8 cellular contexts compared by ENCODE assay signal in genomic region chr1:2411801-2412394, GRCh38.
DNase-seq lines count a peak whose midpoint lies in the region; ATAC-seq lines count a peak whose summit lies in the region.

No MANE protein-coding gene starts in this region.

- peak; percentile 24 for ATAC-seq in GM21381 (IDR thresholded peaks at IDR 0.05; ENCODE audit: unreplicated experiment)
- ATAC-seq in HG03565 (IDR thresholded peaks at IDR 0.05; ENCODE audit: unreplicated experiment): peak; percentile 23
- ATAC-seq in stimulated activated naive CD8-positive, alpha-beta T cell treated with anti-CD3 and anti-CD28 coated beads, Interleukin-15, amount 100 ng/mL, for 72 hours: peak; percentile 24

- DNase-seq in ELR (ENCODE audit: low read depth) (peak; percentile 41), islet precursor cell (peak; percentile 70), NCI-H187 treated with DMSO at 0.1 percent for 48 hours (lab: John Stamatoyannopoulos, UW) (no peak), NCI-H1105 treated with DMSO at 0.1 percent for 48 hours (lab: John Stamatoyannopoulos, UW) (no peak)
- DNase-seq in stimulated activated naive CD8-positive, alpha-beta T cell treated with anti-CD3 and anti-CD28 coated beads, Interleukin-15, amount 100 ng/mL, for 72 hours: no peak

- H3K9me3 Mint-ChIP-seq in activated naive CD8-positive, alpha-beta T cell (ENCODE audit: low read depth): no peaks in the 10 kb centered on the region
- H3K9me3 Mint-ChIP-seq in stimulated activated naive CD8-positive, alpha-beta T cell treated with anti-CD3 and anti-CD28 coated beads, Interleukin-15, amount 100 ng/mL, for 72 hours: no peaks in the 10 kb centered on the region

- peak overlapping the region; percentile 87 for H3K27ac Mint-ChIP-seq in activated naive CD8-positive, alpha-beta T cell
- H3K27ac Mint-ChIP-seq in stimulated activated naive CD8-positive, alpha-beta T cell treated with anti-CD3 and anti-CD28 coated beads, Interleukin-15, amount 100 ng/mL, for 72 hours: peak overlapping the region; percentile 82 to 97

- no peaks in the 10 kb centered on the region for H3K27me3 Mint-ChIP-seq in activated naive CD8-positive, alpha-beta T cell
- H3K27me3 Mint-ChIP-seq in stimulated activated naive CD8-positive, alpha-beta T cell treated with anti-CD3 and anti-CD28 coated beads, Interleukin-15, amount 100 ng/mL, for 72 hours: no peaks in the 10 kb centered on the region

- no peaks in the 10 kb centered on the region for H3K36me3 Mint-ChIP-seq in activated naive CD8-positive, alpha-beta T cell

- H3K4me1 Mint-ChIP-seq in activated naive CD8-positive, alpha-beta T cell (ENCODE audit: low read depth): peaks cover 27% of the 10 kb centered on the region
- H3K4me1 Mint-ChIP-seq in stimulated activated naive CD8-positive, alpha-beta T cell treated with anti-CD3 and anti-CD28 coated beads, Interleukin-15, amount 100 ng/mL, for 72 hours: peaks cover 62% of the 10 kb centered on the region

- peak overlapping the region; percentile 90 for H3K4me3 Mint-ChIP-seq in activated naive CD8-positive, alpha-beta T cell
- H3K4me3 Mint-ChIP-seq in stimulated activated naive CD8-positive, alpha-beta T cell treated with anti-CD3 and anti-CD28 coated beads, Interleukin-15, amount 100 ng/mL, for 72 hours: peak overlapping the region; percentile 91 to 94

Comparison
In these comparisons a context has a peak if more than half of its experiments do, and no peak if none do; other contexts are left out.
1. DNase-seq: peak in ELR (single experiment) and islet precursor cell (single experiment); none in stimulated activated naive CD8-positive, alpha-beta T cell treated with anti-CD3 and anti-CD28 coated beads, Interleukin-15, amount 100 ng/mL, for 72 hours (0 of 2), NCI-H187 treated with DMSO at 0.1 percent for 48 hours (single experiment) and NCI-H1105 treated with DMSO at 0.1 percent for 48 hours (single experiment).
2. Peak in every context shown above with its lines, with median percentiles within 50 percentile points of each other: ATAC-seq.